ENCODE assay signal across 1 cellular context in genomic region chr19:50795665-50796073, GRCh38.
A peak's percentile ranks its signal among the peaks of the same experiment; 100 is the strongest.
TF ChIP-seq lines count a peak whose summit lies in the region.

No MANE protein-coding gene starts in this region.

TF ChIP-seq in GM23338, 12 proteins besides CTCF, POLR2A, EP300 and RAD21:
- no peak for TF ChIP-seq EZH2 (IDR thresholded peaks at IDR 0.05; ENCODE audit: low read depth, unreplicated experiment)
- TF ChIP-seq POLR2AphosphoS5 (IDR thresholded peaks at IDR 0.05; ENCODE audit: low read depth) = peak; percentile 48
